Comparison of ENCODE assay signal across 8 cellular contexts in genomic region chr21:36150192-36150711, GRCh38. TPM values are rescaled to one million over a fixed set of nuclear protein-coding genes. Genes with fewer than 3 reads are reported as not detected.
DNase-seq lines count a peak whose midpoint lies in the region; ATAC-seq and TF ChIP-seq lines count a peak whose summit lies in the region.

No MANE protein-coding gene starts in this region.

- WGBS in prostate gland: 1% methylated on average over 3 of the region's 3 CpGs
- no CpG with 5 or more reads among the region's 3 CpGs for WGBS in trophoblast cell (ENCODE audit: extremely low coverage, insufficient coverage, insufficient read length)

- no peak overlapping the region for H2AFZ ChIP-seq in trophoblast cell (ENCODE audit: insufficient read depth, low read length, poor library complexity)

- no peak overlapping the region for H2BK120ac ChIP-seq in trophoblast cell (ENCODE audit: insufficient read depth, low read length, poor library complexity)

- H3K27me3 Mint-ChIP-seq in CD8-positive, alpha-beta T cell (ENCODE audit: low read depth): no peaks in the 10 kb centered on the region
- no peaks in the 10 kb centered on the region for H3K27me3 Mint-ChIP-seq in progenitor cell of endocrine pancreas

- H3K14ac ChIP-seq in trophoblast cell (ENCODE audit: low read length): no peak overlapping the region

- no peak overlapping the region for H3K4me2 ChIP-seq in trophoblast cell (ENCODE audit: low read length)

- no peak overlapping the region for H2AK5ac ChIP-seq in trophoblast cell (ENCODE audit: low read length)

- no peak for DNase-seq in CD8-positive, alpha-beta T cell
- DNase-seq in OCI-M1 (lab: John Stamatoyannopoulos, UW): peak; percentile 99
- DNase-seq in prostate gland (ENCODE audit: low spot score): no peak
- no peak for DNase-seq in progenitor cell of endocrine pancreas (ENCODE audit: low spot score, unreplicated experiment)
- DNase-seq in SHP77 treated with DMSO at 0.1 percent for 48 hours (lab: John Stamatoyannopoulos, UW): no peak
- DNase-seq in trophoblast cell: no peak

- CTCF ChIA-PET in CD8-positive, alpha-beta T cell (lab: Charles Lee): interaction anchor here (0.6 to 8.0 kb wide), 4 partner anchors 11 to 186 kb away, joined by 3 to 98 read pairs (median 31); no protein-coding TSS in a partner anchor

- no peak overlapping the region for H3K27ac ChIP-seq in CD8-positive, alpha-beta T cell (ENCODE audit: low read depth, low read length)
- peak overlapping the region; percentile 12 to 48 for H3K27ac ChIP-seq in prostate gland
- H3K27ac ChIP-seq in trophoblast cell (ENCODE audit: low read depth, low read length): no peak overlapping the region

- no peaks in the 10 kb centered on the region for H3K27me3 ChIP-seq in CD8-positive, alpha-beta T cell (ENCODE audit: insufficient read depth, low read length)
- no peaks in the 10 kb centered on the region for H3K27me3 ChIP-seq in prostate gland (replicated peaks; ENCODE audit: insufficient read depth)
- H3K27me3 ChIP-seq in trophoblast cell (ENCODE audit: insufficient read depth, low read length): no peaks in the 10 kb centered on the region

- H3K4ac ChIP-seq in trophoblast cell (ENCODE audit: low read depth, low read length): no peak overlapping the region

- H3K23ac ChIP-seq in trophoblast cell (ENCODE audit: low read length): no peak overlapping the region

- POLR2A ChIA-PET in CD8-positive, alpha-beta T cell (lab: Charles Lee): interaction anchor here (0.7 kb wide), 1 partner anchor 25 kb away, joined by 4 read pairs; no protein-coding TSS in a partner anchor

- no peaks in the 10 kb centered on the region for H3K9me3 ChIP-seq in CD8-positive, alpha-beta T cell (ENCODE audit: low read length)
- H3K9me3 ChIP-seq in prostate gland (no peaks in the 10 kb centered on the region), trophoblast cell (ENCODE audit: insufficient read depth, low read depth, low read length) (no peaks in the 10 kb centered on the region)

- H2BK5ac ChIP-seq in trophoblast cell (ENCODE audit: low read depth, low read length, poor library complexity): no peak overlapping the region

- H3K79me1 ChIP-seq in trophoblast cell (ENCODE audit: low read length): no peaks in the 10 kb centered on the region

- no peak overlapping the region for H3K18ac ChIP-seq in trophoblast cell (ENCODE audit: low read length)

- H3K9ac ChIP-seq in trophoblast cell (ENCODE audit: low read length): no peak overlapping the region

- H3K9me3 Mint-ChIP-seq in CD8-positive, alpha-beta T cell: no peaks in the 10 kb centered on the region
- H3K9me3 Mint-ChIP-seq in progenitor cell of endocrine pancreas (ENCODE audit: low read depth): no peaks in the 10 kb centered on the region

- no peak overlapping the region for H2BK12ac ChIP-seq in trophoblast cell (ENCODE audit: low read length)

- no peak for TF ChIP-seq CTCF in CD8-positive, alpha-beta T cell (IDR thresholded peaks at IDR 0.05)
- no peak for TF ChIP-seq CTCF in prostate gland (IDR thresholded peaks at IDR 0.05)
- no peak for TF ChIP-seq CTCF in progenitor cell of endocrine pancreas (IDR thresholded peaks at IDR 0.05; ENCODE audit: unreplicated experiment)

- H4K91ac ChIP-seq in trophoblast cell (ENCODE audit: low read depth, low read length): no peak overlapping the region

- no peaks in the 10 kb centered on the region for H3K79me2 ChIP-seq in trophoblast cell (ENCODE audit: control insufficient read depth, insufficient read depth, low read length, poor library complexity)

- TF ChIP-seq POLR2A in prostate gland (IDR thresholded peaks at IDR 0.05): no peak

- no peak overlapping the region for H4K12ac ChIP-seq in trophoblast cell (ENCODE audit: low read depth, low read length)

- H3K4me1 ChIP-seq in CD8-positive, alpha-beta T cell (ENCODE audit: insufficient read depth, low read length): peaks cover 33% of the 10 kb centered on the region
- H3K4me1 ChIP-seq in prostate gland (replicated peaks) (peaks cover 8% of the 10 kb centered on the region), trophoblast cell (ENCODE audit: control insufficient read depth in 1 of 2, insufficient read depth in 2 of 2, low read length in 2 of 2) (peaks cover 3 to 7% of the 10 kb centered on the region in 2 experiments)

- H3K4me3 Mint-ChIP-seq in CD8-positive, alpha-beta T cell: no peak overlapping the region
- H3K4me3 Mint-ChIP-seq in progenitor cell of endocrine pancreas (ENCODE audit: low read depth): no peak overlapping the region

- H3K4me1 Mint-ChIP-seq in CD8-positive, alpha-beta T cell (ENCODE audit: low read depth): peaks cover 38% of the 10 kb centered on the region
- peaks cover 8% of the 10 kb centered on the region for H3K4me1 Mint-ChIP-seq in progenitor cell of endocrine pancreas (ENCODE audit: low read depth)

- intact Hi-C loops in CD8-positive, alpha-beta T cell (cut with DNase I, micrococcal nuclease): loop anchor here (10.0 kb wide), 1 partner anchor 925 kb away; the partner anchor contains the start of genes PIGP (in 2 of the 2) and TTC3 (in 2 of the 2)
- intact Hi-C loops in prostate gland (cut with DNase I): loop anchor here (10.0 kb wide), 1 partner anchor 105 kb away; no protein-coding TSS in a partner anchor

- no peak overlapping the region for H3K4me3 ChIP-seq in CD8-positive, alpha-beta T cell (ENCODE audit: low read depth, low read length)
- no peak overlapping the region for H3K4me3 ChIP-seq in prostate gland
- no peak overlapping the region for H3K4me3 ChIP-seq in trophoblast cell (ENCODE audit: low read depth, low read length)

- H4K8ac ChIP-seq in trophoblast cell (ENCODE audit: low read depth, low read length): no peak overlapping the region

- H3K36me3 Mint-ChIP-seq in CD8-positive, alpha-beta T cell: peaks cover 6% of the 10 kb centered on the region
- peaks cover 2% of the 10 kb centered on the region for H3K36me3 Mint-ChIP-seq in progenitor cell of endocrine pancreas (ENCODE audit: insufficient read depth)

- peak overlapping the region; percentile 80 for H3K27ac Mint-ChIP-seq in CD8-positive, alpha-beta T cell
- no peak overlapping the region for H3K27ac Mint-ChIP-seq in progenitor cell of endocrine pancreas

- ATAC-seq in CD8-positive, alpha-beta T cell: peak; percentile 19
- ATAC-seq in GM21447 (IDR thresholded peaks at IDR 0.05; ENCODE audit: unreplicated experiment) (peak; percentile 76), esophagus mucosa (peak; percentile 27)

- H3K36me3 ChIP-seq in CD8-positive, alpha-beta T cell (ENCODE audit: insufficient read depth, low read length): no peaks in the 10 kb centered on the region
- H3K36me3 ChIP-seq in prostate gland: peaks cover 0 to 2% of the 10 kb centered on the region in 2 donors
- peaks cover 11% of the 10 kb centered on the region in 2 experiments for H3K36me3 ChIP-seq in trophoblast cell (ENCODE audit: control insufficient read depth in 1 of 2, insufficient read depth in 2 of 2, low read length in 2 of 2)

RNA-seq across cellular contexts. Expression of gene DOP1B, which starts 6.4 kb away (rescaled TPM):
- total RNA-seq in CD8-positive, alpha-beta T cell: 10 to 100 TPM in 1 of 2 experiments, 1 to 10 TPM in 1; 9.4 to 12.1 TPM
- 23.8 TPM for total RNA-seq in esophagus mucosa
- 10 to 100 TPM; 28.4 to 93.3 TPM for total RNA-seq in prostate gland
- total RNA-seq in progenitor cell of endocrine pancreas: 47.7 and 57.4 TPM in 2 replicates
- polyA plus RNA-seq in trophoblast cell (2013): 26.7 and 27.3 TPM in 2 replicates

RNA-seq across cellular contexts. Expression of gene CBR3, which starts 15.4 kb away (rescaled TPM):
- 1 to 10 TPM; 1.8 to 2.9 TPM for total RNA-seq in CD8-positive, alpha-beta T cell
- total RNA-seq in esophagus mucosa: 33.7 TPM
- total RNA-seq in prostate gland: 10 to 100 TPM; 18.5 to 41.2 TPM
- total RNA-seq in progenitor cell of endocrine pancreas: not detected in 2 replicates
- 2.9 and 3.3 TPM in 2 replicates for polyA plus RNA-seq in trophoblast cell (2013)

Comparison
In these comparisons a context has a peak if more than half of its experiments do, and no peak if none do; other contexts are left out.
1. ATAC-seq: peak in every context shown above with its lines; median percentile 76 in GM21447; 27 in esophagus mucosa; 19 in CD8-positive, alpha-beta T cell.
2. H3K27ac ChIP-seq: peak in prostate gland (2 of 2); none in CD8-positive, alpha-beta T cell (single experiment) and trophoblast cell (single experiment).